In genomic region chr10:53005612-53006325, GRCh38 we compare ENCODE assay signal across 17 cellular contexts.
DNase-seq lines count a peak whose midpoint lies in the region; ATAC-seq and TF ChIP-seq lines count a peak whose summit lies in the region.
"Had no signal": no experiment of that assay in that cellular context is flagged by ENCODE, and none has a peak within 500 bp of the region (broad histone marks: within the 10 kb centered on the region; RNA-seq: fewer than 3 reads in every experiment).

No MANE protein-coding gene starts in this region.

- H3K4me3 Mint-ChIP-seq in CD8-positive, alpha-beta memory T cell = no peak overlapping the region
- H3K4me3 Mint-ChIP-seq: CD8-positive, alpha-beta T cell had no signal

- no peaks in the 10 kb centered on the region for H3K9me3 ChIP-seq in CD8-positive, alpha-beta memory T cell (ENCODE audit: low read length)
- no peaks in the 10 kb centered on the region for H3K9me3 ChIP-seq in mucosa of descending colon
- H3K9me3 ChIP-seq: BLaER1, SJCRH30 had no signal

- no peak overlapping the region for H3K4me3 ChIP-seq in CD8-positive, alpha-beta memory T cell (ENCODE audit: low read length)
- H3K4me3 ChIP-seq in mucosa of descending colon = no peak overlapping the region
- H3K4me3 ChIP-seq: BLaER1, PC-9, SJCRH30 had no signal

- H3K4me1 Mint-ChIP-seq in CD8-positive, alpha-beta memory T cell = no peaks in the 10 kb centered on the region

- H3K27me3 Mint-ChIP-seq in CD8-positive, alpha-beta memory T cell = no peaks in the 10 kb centered on the region

- H3K27me3 ChIP-seq in CD8-positive, alpha-beta memory T cell (ENCODE audit: insufficient read depth, low read length, poor library complexity, severe bottlenecking) = no peaks in the 10 kb centered on the region
- H3K27me3 ChIP-seq: BLaER1, SJCRH30 had no signal

- TF ChIP-seq CTCF in mucosa of descending colon (IDR thresholded peaks at IDR 0.05) = no peak

- POLR2A ChIA-PET in CD8-positive, alpha-beta memory T cell (lab: Charles Lee) = no interaction called here

- H3K36me3 ChIP-seq in CD8-positive, alpha-beta memory T cell (ENCODE audit: insufficient read depth, low read length) = no peaks in the 10 kb centered on the region
- H3K36me3 ChIP-seq in mucosa of descending colon (ENCODE audit: low read depth) = no peaks in the 10 kb centered on the region
- H3K36me3 ChIP-seq: BLaER1, SJCRH30 had no signal

- no peaks in the 10 kb centered on the region for H3K4me1 ChIP-seq in CD8-positive, alpha-beta memory T cell (ENCODE audit: insufficient read depth, low read length)
- H3K4me1 ChIP-seq in mucosa of descending colon (ENCODE audit: low read depth) = peaks cover 7% of the 10 kb centered on the region
- H3K4me1 ChIP-seq: BLaER1, SJCRH30 had no signal

- peak; percentile 72 for DNase-seq in DMS53 (lab: John Stamatoyannopoulos, UW)
- peak; percentile 13 for DNase-seq in NCI-H69 (lab: John Stamatoyannopoulos, UW)
- DNase-seq in left lobe of liver (ENCODE audit: low spot score) = no peak
- DNase-seq in sciatic nerve (ENCODE audit: low spot score) = no peak
- no peak for DNase-seq in CD8-positive, alpha-beta memory T cell
- no peak for DNase-seq in cerebellar cortex (ENCODE audit: low spot score)
- DNase-seq in dedifferentiated amniotic fluid mesenchymal stem cell (ENCODE audit: extremely low spot score) = no peak
- no peak for DNase-seq in mucosa of descending colon
- DNase-seq: CD8-positive, alpha-beta T cell; DMS 273 treated with DMSO at 0.1 percent for 48 hours; EL; NCI-H1048; NCI-H446; NCI-H82; PC-9; SJCRH30 had no signal

- intact Hi-C loops in sciatic nerve (cut with DNase I) = no loop called here
- intact Hi-C loops in mucosa of descending colon (cut with DNase I, micrococcal nuclease) = no loop called here

- no peak overlapping the region for H3K27ac Mint-ChIP-seq in CD8-positive, alpha-beta memory T cell
- H3K27ac Mint-ChIP-seq: CD8-positive, alpha-beta T cell had no signal

- peak; percentile 16 for ATAC-seq in left lobe of liver
- peak; percentile 20 for ATAC-seq in sciatic nerve
- no peak for ATAC-seq in mucosa of descending colon
- ATAC-seq: CD8-positive, alpha-beta T cell had no signal

- H3K36me3 Mint-ChIP-seq in CD8-positive, alpha-beta memory T cell = no peaks in the 10 kb centered on the region
- H3K36me3 Mint-ChIP-seq: CD8-positive, alpha-beta T cell had no signal

- CTCF ChIA-PET in CD8-positive, alpha-beta memory T cell (lab: Charles Lee) = no interaction called here

- no peak overlapping the region for H3K27ac ChIP-seq in CD8-positive, alpha-beta memory T cell (ENCODE audit: low read depth, low read length)
- H3K27ac ChIP-seq: BLaER1, PC-9, SJCRH30 had no signal

- H3K9me3 Mint-ChIP-seq in CD8-positive, alpha-beta memory T cell = peaks cover 2 to 27% (median 10%) of the 10 kb centered on the region in 5 donors

Comparison
In these comparisons a context has a peak if more than half of its experiments do, and no peak if none do; other contexts are left out.
1. DNase-seq: peak in DMS53 (single experiment) and NCI-H69 (single experiment); none in left lobe of liver (single experiment), sciatic nerve (single experiment), CD8-positive, alpha-beta memory T cell (0 of 5), cerebellar cortex (single experiment), dedifferentiated amniotic fluid mesenchymal stem cell (single experiment) and mucosa of descending colon (0 of 3).